17 cellular contexts compared by ENCODE assay signal in the genomic region with DNA sequence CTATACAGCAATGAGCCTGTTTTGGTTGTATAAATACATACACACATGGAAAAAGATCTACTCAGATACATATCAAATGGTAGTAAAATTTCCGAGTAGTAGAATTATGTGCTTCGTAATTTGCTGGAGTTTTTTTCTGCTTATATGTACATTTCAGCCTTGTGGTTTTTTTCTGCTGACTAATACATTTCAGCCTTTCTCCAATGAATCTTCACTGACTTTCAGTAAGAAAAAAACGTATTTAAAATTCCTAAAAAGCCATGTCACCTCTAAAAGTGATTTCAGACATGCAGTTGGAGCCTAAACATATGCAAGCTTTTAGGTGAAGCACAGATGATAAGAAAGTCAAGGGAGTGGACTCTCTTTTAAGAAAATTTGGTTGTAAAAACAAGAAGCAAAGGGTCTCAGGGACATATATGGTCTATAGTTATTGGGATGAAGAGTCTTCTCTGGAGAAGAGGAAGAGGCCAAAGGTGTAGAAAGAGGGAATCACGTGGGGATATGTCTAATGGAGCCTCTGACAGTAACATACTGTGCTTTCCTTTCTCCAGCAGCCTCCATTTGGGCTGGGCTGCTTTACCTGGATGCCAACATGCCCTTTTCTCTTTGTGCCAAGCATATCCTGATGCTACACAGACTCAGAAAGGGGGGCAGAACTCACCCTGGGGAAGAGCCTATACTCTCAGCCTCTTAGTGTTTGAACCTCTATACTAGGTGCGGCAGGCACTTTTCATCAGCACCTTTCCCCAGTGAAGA. TPM values are rescaled to one million over a fixed set of nuclear protein-coding genes. Genes with fewer than 3 reads are reported as not detected.
DNase-seq lines count a peak whose midpoint lies in the region; ATAC-seq and TF ChIP-seq lines count a peak whose summit lies in the region.
"Had no signal": no experiment of that assay in that cellular context is flagged by ENCODE, and none has a peak within 500 bp of the region (broad histone marks: within the 10 kb centered on the region; RNA-seq: fewer than 3 reads in every experiment).

No MANE protein-coding gene starts in this region.

- no peak overlapping the region for H2AK9ac ChIP-seq in IMR-90 (replicated peaks; ENCODE audit: low read depth, low read length, poor library complexity)

- H2AK5ac ChIP-seq in IMR-90 (ENCODE audit: low read depth, low read length): peak overlapping the region; percentile 18; the same call in 1 of the 2 replicates

- H3K9me3 ChIP-seq in IMR-90 (ENCODE audit: control insufficient read depth, insufficient read depth, low read length): 0 out of 2 replicates have a peak, but pooled peaks cover 2% of the 10 kb centered on the region
- H3K9me3 ChIP-seq in neural progenitor cell (ENCODE audit: low read depth): no peaks in the 10 kb centered on the region
- H3K9me3 ChIP-seq: pancreas, suprapubic skin had no signal

- H2AFZ ChIP-seq in IMR-90 (replicated peaks; ENCODE audit: low read length, poor library complexity) (peak overlapping the region; percentile 17), neural progenitor cell (replicated peaks) (no peak overlapping the region)

- no peak overlapping the region for H3K18ac ChIP-seq in IMR-90 (ENCODE audit: low read depth, low read length)

- POLR2A ChIA-PET in IMR-90 (lab: Charles Lee; ENCODE audit: unreplicated experiment): no interaction called here

- H3K4me2 ChIP-seq in IMR-90 (ENCODE audit: low read depth, low read length) (no peak overlapping the region; the same call in 1 of the 2 replicates), neural progenitor cell (no peak overlapping the region)

- peaks cover 1% of the 10 kb centered on the region for H3K27me3 Mint-ChIP-seq in chondrocyte (ENCODE audit: low read depth)
- peaks cover 11% of the 10 kb centered on the region for H3K27me3 Mint-ChIP-seq in neural progenitor cell (ENCODE audit: insufficient read depth, low read depth)
- peaks cover 56% of the 10 kb centered on the region in 2 donors for H3K27me3 Mint-ChIP-seq in natural killer cell treated with Interleukin-12 subunit alpha and Interleukin-12 subunit beta and Interleukin-15 and Interleukin-18, amount 100 ng/mL, for 72 hours

- H3K9ac ChIP-seq in IMR-90 (ENCODE audit: low read depth, low read length) (no peak overlapping the region), neural progenitor cell (no peak overlapping the region)

- 0 out of 2 replicates have a peak, but pooled peaks cover 2% of the 10 kb centered on the region for H3K9me1 ChIP-seq in IMR-90 (ENCODE audit: insufficient read depth, low read length)

- H3K4me3 Mint-ChIP-seq in chondrocyte (ENCODE audit: unreplicated experiment) (no peak overlapping the region), neural progenitor cell (peak overlapping the region; percentile 91)
- no peak overlapping the region for H3K4me3 Mint-ChIP-seq in natural killer cell treated with Interleukin-12 subunit alpha and Interleukin-12 subunit beta and Interleukin-15 and Interleukin-18, amount 100 ng/mL, for 72 hours
- H3K4me3 Mint-ChIP-seq: activated T-cell treated with anti-CD3 and anti-CD28 coated beads, Interleukin-2, amount 50 U/mL, for 24 hours; memory B cell; T-helper 2 cell treated with Interferon-gamma antibody and Interleukin-4, amounts not matched to agents 5 μg/mL and 100 μg/mL, for 36 hours had no signal

- peaks cover 17% of the 10 kb centered on the region for H3K9me3 Mint-ChIP-seq in chondrocyte (ENCODE audit: low read depth)
- H3K9me3 Mint-ChIP-seq in neural progenitor cell: peaks cover 23% of the 10 kb centered on the region
- H3K9me3 Mint-ChIP-seq in natural killer cell treated with Interleukin-12 subunit alpha and Interleukin-12 subunit beta and Interleukin-15 and Interleukin-18, amount 100 ng/mL, for 72 hours: peaks cover 9% of the 10 kb centered on the region

- in situ Hi-C loops in IMR-90 (cut with MboI; ENCODE audit: low sequenced_read_pairs): no loop called here

- H3K23ac ChIP-seq in IMR-90 (ENCODE audit: low read depth, low read length): no peak overlapping the region

- TF ChIP-seq CTCF in IMR-90 (conservative IDR thresholded peaks at IDR 0.05; ENCODE audit: low read depth, low read length): no peak
- no peak for TF ChIP-seq CTCF in chondrocyte (IDR thresholded peaks at IDR 0.05)
- TF ChIP-seq CTCF in neural progenitor cell (IDR thresholded peaks at IDR 0.05): no peak

- no peak for TF ChIP-seq POLR2A in IMR-90 (IDR thresholded peaks at IDR 0.05; ENCODE audit: low read depth, low read length)

- no peak for TF ChIP-seq RAD21 in IMR-90 (IDR thresholded peaks at IDR 0.05; ENCODE audit: low read length)

- no peak overlapping the region for H3K14ac ChIP-seq in IMR-90 (replicated peaks; ENCODE audit: low read depth, low read length)

- peak; percentile 33; the same call in 1 of the 2 replicates for ATAC-seq in IMR-90 (ENCODE audit: low read depth)
- no peak for ATAC-seq in natural killer cell treated with Interleukin-12 subunit alpha and Interleukin-12 subunit beta and Interleukin-15 and Interleukin-18, amount 100 ng/mL, for 72 hours
- ATAC-seq: foreskin keratinocyte, pancreas had no signal

- H3K56ac ChIP-seq in IMR-90 (ENCODE audit: extremely low read depth, insufficient read depth, low read length): no peak overlapping the region

- H3K36me3 ChIP-seq in IMR-90 (ENCODE audit: control insufficient read depth, insufficient read depth, low read length) (no peaks in the 10 kb centered on the region), neural progenitor cell (no peaks in the 10 kb centered on the region)
- H3K36me3 ChIP-seq: pancreas, suprapubic skin had no signal

- H4K5ac ChIP-seq in IMR-90 (ENCODE audit: low read depth, low read length): no peak overlapping the region; the same call in 1 of the 2 replicates

- CTCF ChIA-PET in IMR-90 (lab: Yijun Ruan, JAX): no interaction called here

- H4K20me1 ChIP-seq in IMR-90 (ENCODE audit: insufficient read depth, low read length) (no peaks in the 10 kb centered on the region), neural progenitor cell (ENCODE audit: low read depth) (peaks cover 14% of the 10 kb centered on the region)

- H3K27ac ChIP-seq in IMR-90 (ENCODE audit: insufficient read depth, low read length) (peak overlapping the region; percentile 44; the same call in 1 of the 2 replicates), neural progenitor cell (no peak overlapping the region)
- H3K27ac ChIP-seq: C4-2B, foreskin keratinocyte, pancreas, suprapubic skin had no signal

- H3K79me2 ChIP-seq in neural progenitor cell (ENCODE audit: low read depth): no peaks in the 10 kb centered on the region

- peaks cover 15% of the 10 kb centered on the region for H3F3A ChIP-seq in neural progenitor cell (ENCODE audit: low read depth)

- DNase-seq in Daoy (ENCODE audit: low read depth): peak; percentile 52
- peak; percentile 82 for DNase-seq in IMR-90
- no peak for DNase-seq in chondrocyte (ENCODE audit: low spot score)
- DNase-seq in neural progenitor cell (ENCODE audit: low spot score): no peak
- DNase-seq in natural killer cell treated with Interleukin-12 subunit alpha and Interleukin-12 subunit beta and Interleukin-15 and Interleukin-18, amount 100 ng/mL, for 72 hours (ENCODE audit: low spot score): no peak
- DNase-seq in activated T-cell treated with anti-CD3 and anti-CD28 coated beads, Interleukin-2, amount 50 U/mL, for 48 hours: no peak
- no peak for DNase-seq in medulla oblongata (ENCODE audit: extremely low spot score)
- DNase-seq in COLO668 (lab: John Stamatoyannopoulos, UW; ENCODE audit: unreplicated experiment): no peak
- DNase-seq: activated CD4-positive, alpha-beta T cell treated with anti-CD3 and anti-CD28 coated beads for 4 hours; activated T-cell treated with anti-CD3 and anti-CD28 coated beads, Interleukin-2, amount 50 U/mL, for 24 hours; NCI-H1930; pancreas had no signal

- 0 out of 2 replicates have a peak overlapping the region, but pooled peaks have one; percentile 28 for H4K91ac ChIP-seq in IMR-90 (ENCODE audit: insufficient read depth, low read depth, low read length)

- 0 out of 2 replicates have a peak overlapping the region, but pooled peaks have one; percentile 58 for H3K4ac ChIP-seq in IMR-90 (ENCODE audit: low read depth, low read length)

- H4K8ac ChIP-seq in IMR-90 (ENCODE audit: low read depth in 2 of 2, low read length in 2 of 2): no peak overlapping the region

- H2BK5ac ChIP-seq in IMR-90 (ENCODE audit: low read depth, low read length, poor library complexity, severe bottlenecking): no peak overlapping the region

- H2BK20ac ChIP-seq in IMR-90 (ENCODE audit: low read depth, low read length): no peak overlapping the region

- H3K27ac Mint-ChIP-seq in chondrocyte (ENCODE audit: unreplicated experiment) (peak overlapping the region; percentile 55), neural progenitor cell (peak overlapping the region; percentile 12)
- H3K27ac Mint-ChIP-seq in natural killer cell treated with Interleukin-12 subunit alpha and Interleukin-12 subunit beta and Interleukin-15 and Interleukin-18, amount 100 ng/mL, for 72 hours: no peak overlapping the region
- H3K27ac Mint-ChIP-seq: activated T-cell treated with anti-CD3 and anti-CD28 coated beads, Interleukin-2, amount 50 U/mL, for 24 hours; memory B cell; T-helper 2 cell treated with Interferon-gamma antibody and Interleukin-4, amounts not matched to agents 5 μg/mL and 100 μg/mL, for 36 hours had no signal

- 0 out of 2 replicates have a peak overlapping the region, but pooled peaks have one; percentile 20 for H2BK120ac ChIP-seq in IMR-90 (ENCODE audit: low read depth, low read length)

- intact Hi-C loops in IMR-90 (cut with micrococcal nuclease): no loop called here

- BruUV-seq in IMR-90 (replicated peaks; lab: Mats Ljungman, UMichigan): no TSS peak

- dilution Hi-C loops in IMR-90 (cut with HindIII; ENCODE audit: low sequenced_read_pairs, unreplicated experiment): no loop called here

- H3K4me1 Mint-ChIP-seq in chondrocyte (ENCODE audit: low read depth) (peaks cover 23% of the 10 kb centered on the region), neural progenitor cell (peaks cover 25% of the 10 kb centered on the region)
- no peaks in the 10 kb centered on the region for H3K4me1 Mint-ChIP-seq in natural killer cell treated with Interleukin-12 subunit alpha and Interleukin-12 subunit beta and Interleukin-15 and Interleukin-18, amount 100 ng/mL, for 72 hours (ENCODE audit: low read depth in 2 of 2)

- 0 out of 2 replicates have a peak, but pooled peaks cover 3% of the 10 kb centered on the region for H3K27me3 ChIP-seq in IMR-90 (ENCODE audit: control insufficient read depth, insufficient read depth, low read length)
- peaks cover 40% of the 10 kb centered on the region for H3K27me3 ChIP-seq in neural progenitor cell

- H3K36me3 Mint-ChIP-seq in chondrocyte (ENCODE audit: low read depth) (no peaks in the 10 kb centered on the region), neural progenitor cell (peaks cover 10% of the 10 kb centered on the region)
- peaks cover 14% of the 10 kb centered on the region for H3K36me3 Mint-ChIP-seq in natural killer cell treated with Interleukin-12 subunit alpha and Interleukin-12 subunit beta and Interleukin-15 and Interleukin-18, amount 100 ng/mL, for 72 hours

- WGBS in IMR-90 (ENCODE audit: extremely low coverage in 2 of 2, insufficient read length in 1 of 2), 2 experiments: no CpG with 5 or more reads among the region's 5 CpGs

- H3K4me1 ChIP-seq in IMR-90 (ENCODE audit: control insufficient read depth, insufficient read depth, low read length) (peaks cover 7% of the 10 kb centered on the region; the same call in 1 of the 2 replicates), neural progenitor cell (peaks cover 7% of the 10 kb centered on the region)
- H3K4me1 ChIP-seq: foreskin keratinocyte, pancreas had no signal

- H3K4me3 ChIP-seq in IMR-90 (ENCODE audit: insufficient read depth, low read depth, low read length): no peak overlapping the region
- no peak overlapping the region for H3K4me3 ChIP-seq in neural progenitor cell
- H3K4me3 ChIP-seq: pancreas, suprapubic skin had no signal

- H3K79me1 ChIP-seq in IMR-90 (ENCODE audit: low read depth in 1 of 2, low read length in 2 of 2): no peaks in the 10 kb centered on the region

- no peak overlapping the region for H2BK15ac ChIP-seq in IMR-90 (ENCODE audit: low read depth, low read length)

RNA-seq across cellular contexts. Expression of gene AMPH, which starts 2.4 kb away (rescaled TPM):
- 14.0 and 27.8 TPM in 2 replicates for total RNA-seq in Daoy (2014; rRNA removed; shearing (Covaris generic))
- total RNA-seq in IMR-90 (2012; rRNA removed): 3.9 and 4.2 TPM in 2 replicates
- polyA plus RNA-seq in IMR-90 (2012; rRNA removed): 4.0 and 4.8 TPM in 2 replicates
- polyA plus RNA-seq in IMR-90 (2012; cell fraction: cytosol; rRNA removed): 2.1 and 2.3 TPM in 2 replicates
- 4.0 and 10.1 TPM in 2 replicates for polyA plus RNA-seq in IMR-90 (2012; cell fraction: nucleus; rRNA removed; ENCODE audit: low replicate concordance)
- total RNA-seq in chondrocyte: 2.3 to 21.8 TPM (median 2.9 TPM) in 3 replicates
- total RNA-seq in neural progenitor cell (ENCODE audit: low replicate concordance): 21.2 and 22.8 TPM in 2 replicates
- total RNA-seq in natural killer cell treated with Interleukin-12 subunit alpha and Interleukin-12 subunit beta and Interleukin-15 and Interleukin-18, amount 100 ng/mL, for 72 hours: not detected
- total RNA-seq: foreskin keratinocyte had no signal
- polyA plus RNA-seq: foreskin keratinocyte had no signal

Comparison
In these comparisons a context has a peak if more than half of its experiments do, and no peak if none do; other contexts are left out.
1. DNase-seq: peak in Daoy (single experiment) and IMR-90 (single experiment); none in chondrocyte (single experiment), neural progenitor cell (single experiment), natural killer cell treated with Interleukin-12 subunit alpha and Interleukin-12 subunit beta and Interleukin-15 and Interleukin-18, amount 100 ng/mL, for 72 hours (single experiment), activated T-cell treated with anti-CD3 and anti-CD28 coated beads, Interleukin-2, amount 50 U/mL, for 48 hours (0 of 2), medulla oblongata (single experiment) and COLO668 (single experiment).
2. H3K27ac Mint-ChIP-seq: peak in chondrocyte (single experiment) and neural progenitor cell (single experiment); none in natural killer cell treated with Interleukin-12 subunit alpha and Interleukin-12 subunit beta and Interleukin-15 and Interleukin-18, amount 100 ng/mL, for 72 hours (0 of 2).